Comparison of ENCODE assay signal across 1 cellular context in the genomic region with DNA sequence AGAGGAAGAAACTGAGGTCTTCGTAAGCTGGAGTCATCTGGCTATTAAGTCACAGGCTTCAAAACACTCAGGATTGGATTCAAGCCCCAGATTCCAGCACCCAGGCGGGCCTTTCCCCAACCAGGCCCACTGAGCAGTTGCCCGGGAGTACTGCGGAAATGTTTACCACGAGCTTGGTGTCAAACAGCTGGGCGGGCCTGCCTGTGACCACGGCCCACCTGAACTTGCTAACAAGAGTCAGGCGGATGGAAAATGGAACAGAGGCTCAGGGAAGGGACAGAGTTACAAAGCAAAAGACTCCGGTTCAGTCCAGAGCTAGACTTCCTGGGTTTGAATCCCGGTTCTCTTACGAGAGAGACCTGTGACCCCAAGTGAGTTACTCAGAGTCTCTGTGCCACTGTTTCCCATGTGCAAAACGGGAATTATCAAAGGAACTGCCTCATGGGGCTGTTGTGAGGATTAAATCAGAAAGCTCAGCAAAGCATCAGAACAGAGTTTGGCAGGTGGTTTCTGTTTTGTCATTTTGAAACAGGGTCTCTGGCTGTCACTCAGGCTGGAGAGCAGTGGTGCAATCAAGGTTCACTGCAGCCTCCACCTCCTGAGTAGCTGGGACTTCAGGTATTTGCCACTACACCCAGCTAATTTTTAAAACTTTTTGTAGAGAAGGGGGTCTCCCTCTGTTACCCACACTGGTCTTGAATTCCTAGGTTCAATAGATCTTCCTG.
TF ChIP-seq lines count a peak whose summit lies in the region.

No MANE protein-coding gene starts in this region.

TF ChIP-seq in GM12878, 131 proteins besides CTCF, POLR2A, EP300 and RAD21 (continued from another document):
- no peak for TF ChIP-seq ZNF687 (IDR thresholded peaks at IDR 0.05)
